ENCODE assay signal across 43 cellular contexts in the genomic region with DNA sequence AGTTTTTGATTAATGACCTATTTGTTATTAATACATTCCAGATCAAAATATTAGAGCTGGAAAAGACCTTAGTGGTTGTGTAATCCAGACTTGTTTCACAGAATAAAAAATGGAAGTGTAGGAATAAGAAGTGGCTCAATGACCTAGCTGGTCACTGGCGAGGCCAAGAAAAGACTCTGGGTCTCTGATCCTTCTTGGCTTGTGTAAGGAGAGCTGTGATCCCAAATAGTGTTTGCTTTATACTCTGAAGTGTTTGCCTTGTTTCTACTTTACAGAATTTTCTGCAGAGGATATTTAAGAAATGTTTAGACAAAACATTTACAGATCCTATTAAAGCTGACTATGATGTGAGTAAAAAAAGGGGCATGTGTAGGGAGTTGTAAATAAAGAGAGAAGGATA. TPM values are rescaled to one million over a fixed set of nuclear protein-coding genes. Genes with fewer than 3 reads are reported as not detected.
"Had no signal": no experiment of that assay in that cellular context is flagged by ENCODE, and none has a peak within 500 bp of the region (broad histone marks: within the 10 kb centered on the region; RNA-seq: fewer than 3 reads in every experiment).

No MANE protein-coding gene starts in this region.

- H3K9me3 ChIP-seq: adrenal gland, ascending aorta, body of pancreas had no signal

- H3K4me3 Mint-ChIP-seq: activated naive CD4-positive, alpha-beta T cell treated with anti-CD3 and anti-CD28 coated beads for 36 hours; activated naive CD4-positive, alpha-beta T cell treated with anti-CD3 and anti-CD28 coated beads, Interleukin-2, amount 10 ng/mL, durations not matched to agents 7 days and 5 days; activated naive CD4-positive, alpha-beta T cell treated with anti-CD3 and anti-CD28 coated beads, Interleukin-2, amount 50 U/mL, for 24 hours; activated naive CD8-positive, alpha-beta T cell; activated naive CD8-positive, alpha-beta T cell treated with anti-CD3 and anti-CD28 coated beads for 36 hours; activated naive CD8-positive, alpha-beta T cell treated with anti-CD3 and anti-CD28 coated beads, Interleukin-2, amount 10 ng/mL, durations not matched to agents 7 days and 5 days; activated naive CD8-positive, alpha-beta T cell treated with anti-CD3 and anti-CD28 coated beads, Interleukin-2, amount 50 U/mL, for 24 hours; activated T-cell treated with anti-CD3 and anti-CD28 coated beads, Interleukin-2, amount 50 U/mL, for 24 hours; activated T-cell treated with anti-CD3 and anti-CD28 coated beads, Interleukin-2, amount 50 U/mL, for 4 hours; activated T-cell treated with anti-CD3 and anti-CD28 coated beads, Interleukin-2, amount 50 U/mL, for 72 hours; activated T-helper 1 cell treated with anti-CD3 and anti-CD28 coated beads, Interleukin-12 subunit alpha, Interleukin-12 subunit beta, Interleukin-2, Interleukin-4 antibody, amounts not matched to agents 30 ng/mL and 10 ng/mL and 1 ng/mL, durations not matched to agents 14 hours and 24 hours and 36 hours; activated T-helper 17 cell treated with anti-CD3 and anti-CD28 coated beads, Interleukin-2, amount 50 U/mL, for 72 hours; brain; central memory CD8-positive, alpha-beta T cell had no signal

- H3K4me3 ChIP-seq: adrenal gland, ascending aorta, body of pancreas, breast epithelium, cardiac muscle cell had no signal

- DNase-seq: activated effector memory CD4-positive, alpha-beta T cell treated with anti-CD3 and anti-CD28 coated beads, Interleukin-2, amount 50 U/mL, for 16 hours; activated effector memory CD4-positive, alpha-beta T cell treated with Interleukin-2 at 50 U/mL for 16 hours; activated gamma-delta T cell; activated gamma-delta T cell treated with Interleukin-2 at 50 U/mL for 16 hours; activated naive CD4-positive, alpha-beta T cell; activated naive CD4-positive, alpha-beta T cell treated with anti-CD3 and anti-CD28 coated beads for 36 hours; activated naive CD4-positive, alpha-beta T cell treated with anti-CD3 and anti-CD28 coated beads, Interleukin-2, amount 10 ng/mL, durations not matched to agents 7 days and 5 days; activated naive CD4-positive, alpha-beta T cell treated with anti-CD3 and anti-CD28 coated beads, Interleukin-2, amount 50 U/mL, for 16 hours; activated naive CD4-positive, alpha-beta T cell treated with Interleukin-2 at 50 U/mL for 16 hours; activated naive CD8-positive, alpha-beta T cell treated with anti-CD3 and anti-CD28 coated beads for 36 hours; activated naive CD8-positive, alpha-beta T cell treated with anti-CD3 and anti-CD28 coated beads, Interleukin-2, amount 10 ng/mL, durations not matched to agents 7 days and 5 days; activated naive CD8-positive, alpha-beta T cell treated with anti-CD3 and anti-CD28 coated beads, Interleukin-2, amount 50 U/mL, for 24 hours; activated T-cell treated with anti-CD3 and anti-CD28 coated beads for 4 hours; activated T-cell treated with anti-CD3 and anti-CD28 coated beads, Interleukin-2, amount 50 U/mL, for 1 hour; activated T-cell treated with anti-CD3 and anti-CD28 coated beads, Interleukin-2, amount 50 U/mL, for 24 hours; activated T-cell treated with anti-CD3 and anti-CD28 coated beads, Interleukin-2, amount 50 U/mL, for 4 hours; activated T-cell treated with anti-CD3 and anti-CD28 coated beads, Interleukin-2, amount 50 U/mL, for 48 hours; activated T-cell treated with anti-CD3 and anti-CD28 coated beads, Interleukin-2, amount 50 U/mL, for 72 hours; adrenal gland; amniotic stem cell; amygdala; anterior cingulate cortex; aorta; body of pancreas; brain microvascular endothelial cell; caudate nucleus; central memory CD4-positive, alpha-beta T cell; cerebellar nuclear complex had no signal

- H3K27ac ChIP-seq: adrenal gland, ascending aorta, body of pancreas, brain microvascular endothelial cell, breast epithelium, cardiac muscle cell had no signal

- H3K4me1 ChIP-seq: adrenal gland, ascending aorta, body of pancreas, breast epithelium had no signal

- H3K27ac Mint-ChIP-seq: activated naive CD4-positive, alpha-beta T cell treated with anti-CD3 and anti-CD28 coated beads for 36 hours; activated naive CD4-positive, alpha-beta T cell treated with anti-CD3 and anti-CD28 coated beads, Interleukin-2, amount 10 ng/mL, durations not matched to agents 7 days and 5 days; activated naive CD4-positive, alpha-beta T cell treated with anti-CD3 and anti-CD28 coated beads, Interleukin-2, amount 50 U/mL, for 24 hours; activated naive CD4-positive, alpha-beta T cell treated with anti-CD3 and anti-CD28 coated beads, Interleukin-2, amount 50 U/mL, for 72 hours; activated naive CD8-positive, alpha-beta T cell; activated naive CD8-positive, alpha-beta T cell treated with anti-CD3 and anti-CD28 coated beads for 36 hours; activated naive CD8-positive, alpha-beta T cell treated with anti-CD3 and anti-CD28 coated beads, Interleukin-2, amount 10 ng/mL, durations not matched to agents 7 days and 5 days; activated naive CD8-positive, alpha-beta T cell treated with anti-CD3 and anti-CD28 coated beads, Interleukin-2, amount 50 U/mL, for 24 hours; activated T-cell treated with anti-CD3 and anti-CD28 coated beads, Interleukin-2, amount 50 U/mL, for 24 hours; activated T-cell treated with anti-CD3 and anti-CD28 coated beads, Interleukin-2, amount 50 U/mL, for 72 hours; activated T-helper 1 cell treated with anti-CD3 and anti-CD28 coated beads, Interleukin-12 subunit alpha, Interleukin-12 subunit beta, Interleukin-2, Interleukin-4 antibody, amounts not matched to agents 30 ng/mL and 10 ng/mL and 1 ng/mL, durations not matched to agents 14 hours and 24 hours and 36 hours; activated T-helper 17 cell treated with anti-CD3 and anti-CD28 coated beads, Interleukin-2, amount 50 U/mL, for 72 hours; activated T-helper 2 cell treated with anti-CD3 and anti-CD28 coated beads, Interferon-gamma antibody, Interleukin-2, Interleukin-4, amounts not matched to agents 10 μg/mL and 5 μg/mL and 100 μg/mL, durations not matched to agents 14 hours and 24 hours and 36 hours; brain had no signal

- H3K36me3 Mint-ChIP-seq: activated naive CD4-positive, alpha-beta T cell treated with anti-CD3 and anti-CD28 coated beads, Interleukin-2, amount 10 ng/mL, durations not matched to agents 7 days and 5 days; activated naive CD4-positive, alpha-beta T cell treated with anti-CD3 and anti-CD28 coated beads, Interleukin-2, amount 50 U/mL, for 24 hours; activated naive CD4-positive, alpha-beta T cell treated with anti-CD3 and anti-CD28 coated beads, Interleukin-2, amount 50 U/mL, for 72 hours; activated naive CD8-positive, alpha-beta T cell; activated naive CD8-positive, alpha-beta T cell treated with anti-CD3 and anti-CD28 coated beads for 36 hours; activated naive CD8-positive, alpha-beta T cell treated with anti-CD3 and anti-CD28 coated beads, Interleukin-2, amount 10 ng/mL, durations not matched to agents 7 days and 5 days; brain had no signal

- H3K9me3 Mint-ChIP-seq: activated naive CD4-positive, alpha-beta T cell treated with anti-CD3 and anti-CD28 coated beads, Interleukin-2, amount 10 ng/mL, durations not matched to agents 7 days and 5 days; activated naive CD8-positive, alpha-beta T cell treated with anti-CD3 and anti-CD28 coated beads for 36 hours; activated naive CD8-positive, alpha-beta T cell treated with anti-CD3 and anti-CD28 coated beads, Interleukin-2, amount 10 ng/mL, durations not matched to agents 7 days and 5 days; activated T-cell treated with anti-CD3 and anti-CD28 coated beads, Interleukin-2, amount 50 U/mL, for 24 hours; activated T-helper 1 cell treated with anti-CD3 and anti-CD28 coated beads, Interleukin-12 subunit alpha, Interleukin-12 subunit beta, Interleukin-2, Interleukin-4 antibody, amounts not matched to agents 30 ng/mL and 10 ng/mL and 1 ng/mL, durations not matched to agents 14 hours and 24 hours and 36 hours; activated T-helper 2 cell treated with anti-CD3 and anti-CD28 coated beads, Interferon-gamma antibody, Interleukin-2, Interleukin-4, amounts not matched to agents 10 μg/mL and 5 μg/mL and 100 μg/mL, durations not matched to agents 14 hours and 24 hours and 36 hours; brain had no signal

- H3K27me3 Mint-ChIP-seq: activated naive CD4-positive, alpha-beta T cell treated with anti-CD3 and anti-CD28 coated beads, Interleukin-2, amount 10 ng/mL, durations not matched to agents 7 days and 5 days; brain had no signal

- H3K36me3 ChIP-seq: adrenal gland, ascending aorta, brain microvascular endothelial cell, breast epithelium, cardiac muscle cell had no signal

- ATAC-seq: activated naive CD4-positive, alpha-beta T cell treated with anti-CD3 and anti-CD28 coated beads, Interleukin-2, amount 50 U/mL, for 72 hours; activated naive CD8-positive, alpha-beta T cell treated with anti-CD3 and anti-CD28 coated beads, Interleukin-2, amount 50 U/mL, for 24 hours; activated T-cell treated with anti-CD3 and anti-CD28 coated beads, Interleukin-2, amount 50 U/mL, for 4 hours; activated T-cell treated with anti-CD3 and anti-CD28 coated beads, Interleukin-2, amount 50 U/mL, for 72 hours; activated T-helper 17 cell treated with anti-CD3 and anti-CD28 coated beads, Interleukin-2, amount 50 U/mL, for 72 hours; body of pancreas had no signal

- H3K27me3 ChIP-seq: adrenal gland, ascending aorta, body of pancreas, brain microvascular endothelial cell, breast epithelium, cardiac muscle cell had no signal

- H3K4me1 Mint-ChIP-seq: activated naive CD4-positive, alpha-beta T cell treated with anti-CD3 and anti-CD28 coated beads, Interleukin-2, amount 10 ng/mL, durations not matched to agents 7 days and 5 days; activated naive CD4-positive, alpha-beta T cell treated with anti-CD3 and anti-CD28 coated beads, Interleukin-2, amount 50 U/mL, for 24 hours; activated naive CD8-positive, alpha-beta T cell treated with anti-CD3 and anti-CD28 coated beads for 36 hours; activated naive CD8-positive, alpha-beta T cell treated with anti-CD3 and anti-CD28 coated beads, Interleukin-2, amount 50 U/mL, for 24 hours; activated T-helper 17 cell treated with anti-CD3 and anti-CD28 coated beads, Interleukin-2, amount 50 U/mL, for 72 hours; brain; central memory CD8-positive, alpha-beta T cell had no signal

RNA-seq across cellular contexts. Expression of a gene that starts 7.1 kb away (rescaled TPM):
- total RNA-seq: activated naive CD4-positive, alpha-beta T cell treated with anti-CD3 and anti-CD28 coated beads for 36 hours; activated naive CD4-positive, alpha-beta T cell treated with anti-CD3 and anti-CD28 coated beads, Interleukin-2, amount 50 U/mL, for 72 hours; activated naive CD8-positive, alpha-beta T cell treated with anti-CD3 and anti-CD28 coated beads for 36 hours; activated naive CD8-positive, alpha-beta T cell treated with anti-CD3 and anti-CD28 coated beads, Interleukin-2, amount 10 ng/mL, durations not matched to agents 7 days and 5 days; activated T-cell treated with anti-CD3 and anti-CD28 coated beads, Interleukin-2, amount 50 U/mL, for 4 hours; activated T-cell treated with anti-CD3 and anti-CD28 coated beads, Interleukin-2, amount 50 U/mL, for 72 hours; activated T-helper 1 cell treated with anti-CD3 and anti-CD28 coated beads, Interleukin-12 subunit alpha, Interleukin-12 subunit beta, Interleukin-2, Interleukin-4 antibody, amounts not matched to agents 30 ng/mL and 10 ng/mL and 1 ng/mL, durations not matched to agents 14 hours and 24 hours and 36 hours; activated T-helper 17 cell treated with anti-CD3 and anti-CD28 coated beads, Interleukin-2, amount 50 U/mL, for 72 hours; activated T-helper 2 cell treated with anti-CD3 and anti-CD28 coated beads, Interferon-gamma antibody, Interleukin-2, Interleukin-4, amounts not matched to agents 10 μg/mL and 5 μg/mL and 100 μg/mL, durations not matched to agents 14 hours and 24 hours and 36 hours; adrenal gland; aorta; ascending aorta; astrocyte; body of pancreas; breast epithelium; bronchial epithelial cell; cardiac muscle cell; cardiac septum had no signal
- polyA plus RNA-seq: adipose tissue, adrenal gland, cardiac muscle cell had no signal

RNA-seq across cellular contexts. Expression of a gene that starts 25.7 kb away (rescaled TPM):
- total RNA-seq: activated naive CD4-positive, alpha-beta T cell treated with anti-CD3 and anti-CD28 coated beads for 36 hours; activated naive CD4-positive, alpha-beta T cell treated with anti-CD3 and anti-CD28 coated beads, Interleukin-2, amount 50 U/mL, for 72 hours; activated naive CD8-positive, alpha-beta T cell treated with anti-CD3 and anti-CD28 coated beads for 36 hours; activated naive CD8-positive, alpha-beta T cell treated with anti-CD3 and anti-CD28 coated beads, Interleukin-2, amount 10 ng/mL, durations not matched to agents 7 days and 5 days; activated T-cell treated with anti-CD3 and anti-CD28 coated beads, Interleukin-2, amount 50 U/mL, for 4 hours; activated T-cell treated with anti-CD3 and anti-CD28 coated beads, Interleukin-2, amount 50 U/mL, for 72 hours; activated T-helper 1 cell treated with anti-CD3 and anti-CD28 coated beads, Interleukin-12 subunit alpha, Interleukin-12 subunit beta, Interleukin-2, Interleukin-4 antibody, amounts not matched to agents 30 ng/mL and 10 ng/mL and 1 ng/mL, durations not matched to agents 14 hours and 24 hours and 36 hours; activated T-helper 2 cell treated with anti-CD3 and anti-CD28 coated beads, Interferon-gamma antibody, Interleukin-2, Interleukin-4, amounts not matched to agents 10 μg/mL and 5 μg/mL and 100 μg/mL, durations not matched to agents 14 hours and 24 hours and 36 hours; aorta; ascending aorta; astrocyte; body of pancreas; bronchial epithelial cell; cardiac muscle cell; cardiac septum had no signal
- polyA plus RNA-seq: aorta, cardiac muscle cell had no signal
